Comparison of ENCODE assay signal across 7 cellular contexts in genomic region chr1:150320667-150320978, GRCh38. TPM values are rescaled to one million over a fixed set of nuclear protein-coding genes. Genes with fewer than 3 reads are reported as not detected.
DNase-seq lines count a peak whose midpoint lies in the region; ATAC-seq and TF ChIP-seq lines count a peak whose summit lies in the region.

No MANE protein-coding gene starts in this region.

- H3K9me3 ChIP-seq in iPS-18a (ENCODE audit: control insufficient read depth, low read depth, low read length), result no peaks in the 10 kb centered on the region

- no peak for TF ChIP-seq CTCF in HFFc6 (IDR thresholded peaks at IDR 0.05)

- intact Hi-C loops in activated CD4-positive, alpha-beta memory T cell treated with anti-CD3 and anti-CD28 coated beads for 36 hours (cut with micrococcal nuclease), result loop anchor here (2.0 to 5.0 kb wide), 3 partner anchors 52 to 607 kb away; partner anchors contain the start of genes APH1A, CA14 and SETDB1

- H3K27ac Mint-ChIP-seq in HFFc6, result peak overlapping the region; percentile 92
- peak overlapping the region; percentile 97 for H3K27ac Mint-ChIP-seq in activated CD4-positive, alpha-beta memory T cell treated with anti-CD3 and anti-CD28 coated beads for 36 hours
- H3K27ac Mint-ChIP-seq in stimulated activated effector memory CD8-positive, alpha-beta T cell treated with anti-CD3 and anti-CD28 coated beads, Interleukin-12 subunit alpha, Interleukin-12 subunit beta, amount 100 ng/mL, for 72 hours, result peak overlapping the region; percentile 99

- H3K4me3 ChIP-seq in iPS-18a (ENCODE audit: low read length), result peak overlapping the region; percentile 88

- H3K36me3 ChIP-seq in iPS-18a (ENCODE audit: control insufficient read depth, low read depth, low read length), result peaks cover 15% of the 10 kb centered on the region

- H3K4me3 Mint-ChIP-seq in HFFc6, result peak overlapping the region; percentile 99
- H3K4me3 Mint-ChIP-seq in activated CD4-positive, alpha-beta memory T cell treated with anti-CD3 and anti-CD28 coated beads for 36 hours, result peak overlapping the region; percentile 99
- peak overlapping the region; percentile 99 for H3K4me3 Mint-ChIP-seq in stimulated activated effector memory CD8-positive, alpha-beta T cell treated with anti-CD3 and anti-CD28 coated beads, Interleukin-12 subunit alpha, Interleukin-12 subunit beta, amount 100 ng/mL, for 72 hours

- H3K27me3 Mint-ChIP-seq in HFFc6 (ENCODE audit: insufficient read depth), result no peaks in the 10 kb centered on the region; the same call in 1 of the 2 replicates
- H3K27me3 Mint-ChIP-seq in activated CD4-positive, alpha-beta memory T cell treated with anti-CD3 and anti-CD28 coated beads for 36 hours, result no peaks in the 10 kb centered on the region

- CTCF ChIA-PET in activated CD4-positive, alpha-beta memory T cell treated with anti-CD3 and anti-CD28 coated beads for 36 hours (lab: Charles Lee), result interaction anchor here (1.0 kb wide), 1 partner anchor 48 kb away, joined by 3 read pairs; the partner anchor contains the start of gene C1orf54

- peaks cover 7% of the 10 kb centered on the region; the same call in 1 of the 2 replicates for H3K36me3 Mint-ChIP-seq in HFFc6 (ENCODE audit: low read depth)
- H3K36me3 Mint-ChIP-seq in activated CD4-positive, alpha-beta memory T cell treated with anti-CD3 and anti-CD28 coated beads for 36 hours, result peaks cover 17% of the 10 kb centered on the region
- peaks cover 46% of the 10 kb centered on the region for H3K36me3 Mint-ChIP-seq in stimulated activated effector memory CD8-positive, alpha-beta T cell treated with anti-CD3 and anti-CD28 coated beads, Interleukin-12 subunit alpha, Interleukin-12 subunit beta, amount 100 ng/mL, for 72 hours

- no peaks in the 10 kb centered on the region for H3K9me3 Mint-ChIP-seq in HFFc6
- H3K9me3 Mint-ChIP-seq in activated CD4-positive, alpha-beta memory T cell treated with anti-CD3 and anti-CD28 coated beads for 36 hours, result no peaks in the 10 kb centered on the region
- H3K9me3 Mint-ChIP-seq in stimulated activated effector memory CD8-positive, alpha-beta T cell treated with anti-CD3 and anti-CD28 coated beads, Interleukin-12 subunit alpha, Interleukin-12 subunit beta, amount 100 ng/mL, for 72 hours, result no peaks in the 10 kb centered on the region

- POLR2A ChIA-PET in activated CD4-positive, alpha-beta memory T cell treated with anti-CD3 and anti-CD28 coated beads for 36 hours (lab: Charles Lee), result interaction anchor here (1.0 to 2.3 kb wide), 2 partner anchors 8 to 43 kb away, joined by 3 to 8 read pairs; partner anchors contain the start of gene RPRD2

- DNase-seq in HFFc6 (no peak), NCI-H1694 treated with DMSO at 0.1 percent for 48 hours (lab: John Stamatoyannopoulos, UW) (no peak), HPDE6-E6E7 (ENCODE audit: extremely low spot score) (no peak)
- DNase-seq in activated CD4-positive, alpha-beta memory T cell treated with anti-CD3 and anti-CD28 coated beads for 36 hours, result no peak
- DNase-seq in stimulated activated effector memory CD8-positive, alpha-beta T cell treated with anti-CD3 and anti-CD28 coated beads, Interleukin-12 subunit alpha, Interleukin-12 subunit beta, amount 100 ng/mL, for 72 hours (ENCODE audit: low spot score in 2 of 2), result peak in 1 of 2 donors; percentile 51

- no peak overlapping the region for H3K27ac ChIP-seq in iPS-18a (ENCODE audit: low read length)

- ATAC-seq in stimulated activated effector memory CD8-positive, alpha-beta T cell treated with anti-CD3 and anti-CD28 coated beads, Interleukin-12 subunit alpha, Interleukin-12 subunit beta, amount 100 ng/mL, for 72 hours, result no peak
- ATAC-seq in HG02938 (IDR thresholded peaks at IDR 0.05; ENCODE audit: unreplicated experiment), result no peak

- H3K4me1 ChIP-seq in iPS-18a (ENCODE audit: control insufficient read depth, low read depth, low read length), result peaks cover 5% of the 10 kb centered on the region

- peak overlapping the region; percentile 84 for H3K9ac ChIP-seq in iPS-18a (ENCODE audit: low read length)

- H3K27me3 ChIP-seq in iPS-18a (ENCODE audit: control insufficient read depth, insufficient read depth, low read length), result no peaks in the 10 kb centered on the region

- peaks cover 9% of the 10 kb centered on the region for H3K4me1 Mint-ChIP-seq in HFFc6 (ENCODE audit: low read depth)
- H3K4me1 Mint-ChIP-seq in activated CD4-positive, alpha-beta memory T cell treated with anti-CD3 and anti-CD28 coated beads for 36 hours (ENCODE audit: low read depth), result peaks cover 23% of the 10 kb centered on the region
- peaks cover 9% of the 10 kb centered on the region for H3K4me1 Mint-ChIP-seq in stimulated activated effector memory CD8-positive, alpha-beta T cell treated with anti-CD3 and anti-CD28 coated beads, Interleukin-12 subunit alpha, Interleukin-12 subunit beta, amount 100 ng/mL, for 72 hours

RNA-seq across cellular contexts. Expression of gene PRPF3, which starts 0.7 kb away (rescaled TPM):
- 10 to 100 TPM; 33.2 to 44.4 (median 41.8) TPM for total RNA-seq in HFFc6 (2021; fragmentation: NEBNext Ultra II Directional; extraction: Animal tissue kit (Norgen Biotek cat#: 25700))
- 10 to 100 TPM; 59.2 to 64.9 TPM for total RNA-seq in activated CD4-positive, alpha-beta memory T cell treated with anti-CD3 and anti-CD28 coated beads for 36 hours

RNA-seq across cellular contexts. Expression of gene MRPS21, which starts 27.0 kb away (rescaled TPM):
- total RNA-seq in HFFc6 (2021; fragmentation: NEBNext Ultra II Directional; extraction: Animal tissue kit (Norgen Biotek cat#: 25700)), result 10 to 100 TPM; 67.1 to 93.1 (median 85.2) TPM
- total RNA-seq in activated CD4-positive, alpha-beta memory T cell treated with anti-CD3 and anti-CD28 coated beads for 36 hours, result 10 to 100 TPM; 78.6 to 82.9 TPM

RNA-seq across cellular contexts. Expression of gene CIART, which starts 38.3 kb away (rescaled TPM):
- total RNA-seq in HFFc6 (2021; fragmentation: NEBNext Ultra II Directional; extraction: Animal tissue kit (Norgen Biotek cat#: 25700)), result 1 to 10 TPM; 5.6 to 9.8 (median 8.0) TPM
- 1 to 10 TPM; 1.3 to 1.5 TPM for total RNA-seq in activated CD4-positive, alpha-beta memory T cell treated with anti-CD3 and anti-CD28 coated beads for 36 hours

RNA-seq across cellular contexts. Expression of gene RPRD2, which starts 43.3 kb away (rescaled TPM):
- 10 to 100 TPM; 24.0 to 27.9 (median 25.7) TPM for total RNA-seq in HFFc6 (2021; fragmentation: NEBNext Ultra II Directional; extraction: Animal tissue kit (Norgen Biotek cat#: 25700))
- total RNA-seq in activated CD4-positive, alpha-beta memory T cell treated with anti-CD3 and anti-CD28 coated beads for 36 hours, result 10 to 100 TPM; 22.2 to 22.6 TPM

RNA-seq across cellular contexts. Expression of gene C1orf54, which starts 48.0 kb away (rescaled TPM):
- total RNA-seq in HFFc6 (2021; fragmentation: NEBNext Ultra II Directional; extraction: Animal tissue kit (Norgen Biotek cat#: 25700)), result 1 to 10 TPM; 2.3 to 8.0 (median 5.9) TPM
- 1 to 10 TPM; 1.1 to 1.2 TPM for total RNA-seq in activated CD4-positive, alpha-beta memory T cell treated with anti-CD3 and anti-CD28 coated beads for 36 hours
